In genomic region chr4:98728433-98728832, GRCh38 we compare ENCODE assay signal across 9 cellular contexts.
DNase-seq lines count a peak whose midpoint lies in the region; ATAC-seq and TF ChIP-seq lines count a peak whose summit lies in the region.
"Had no signal": no experiment of that assay in that cellular context is flagged by ENCODE, and none has a peak within 500 bp of the region (broad histone marks: within the 10 kb centered on the region; RNA-seq: fewer than 3 reads in every experiment).

No MANE protein-coding gene starts in this region.

- no peak for TF ChIP-seq CTCF in omental fat pad (IDR thresholded peaks at IDR 0.05)

- ATAC-seq in omental fat pad (ENCODE audit: low FRiP score) (peak; percentile 41), HG02885 (IDR thresholded peaks at IDR 0.05; ENCODE audit: poor library complexity, unreplicated experiment) (no peak)
- ATAC-seq: A549 had no signal

- in situ Hi-C loops in G401 (cut with HindIII; ENCODE audit: low sequenced_read_pairs), result no loop called here

- peak; percentile 0 for DNase-seq in NK-92 treated with Interleukin-12 subunit alpha and Interleukin-12 subunit beta, amount 100 ng/mL, for 24 hours (lab: John Stamatoyannopoulos, UW)
- DNase-seq in NK-92 (lab: John Stamatoyannopoulos, UW; ENCODE audit: unreplicated experiment), result no peak
- peak; percentile 23 for DNase-seq in MV-4-11 (lab: John Stamatoyannopoulos, UW)
- DNase-seq in dermis blood vessel endothelial cell, result peak; percentile 96
- no peak for DNase-seq in omental fat pad (ENCODE audit: low spot score)
- no peak for DNase-seq in T-helper 1 cell
- no peak for DNase-seq in G401 (ENCODE audit: low spot score)

Comparison
In these comparisons a context has a peak if more than half of its experiments do, and no peak if none do; other contexts are left out.
1. DNase-seq: peak in NK-92 treated with Interleukin-12 subunit alpha and Interleukin-12 subunit beta, amount 100 ng/mL, for 24 hours (single experiment), MV-4-11 (single experiment) and dermis blood vessel endothelial cell (single experiment); none in NK-92 (single experiment), omental fat pad (single experiment), T-helper 1 cell (0 of 5) and G401 (single experiment).